14 cellular contexts compared by ENCODE assay signal in genomic region chr3:160134964-160135363, GRCh38.
DNase-seq lines count a peak whose midpoint lies in the region; ATAC-seq and TF ChIP-seq lines count a peak whose summit lies in the region.
"Had no signal": no experiment of that assay in that cellular context is flagged by ENCODE, and none has a peak within 500 bp of the region (broad histone marks: within the 10 kb centered on the region; RNA-seq: fewer than 3 reads in every experiment).

No MANE protein-coding gene starts in this region.

- H3K9me3 ChIP-seq in lower lobe of right lung: no peaks in the 10 kb centered on the region
- H3K9me3 ChIP-seq in BE2C: no peaks in the 10 kb centered on the region

- TF ChIP-seq CTCF in BJ (IDR thresholded peaks at IDR 0.05; ENCODE audit: insufficient read depth, low read depth, low read length): no peak
- no peak for TF ChIP-seq CTCF in lower lobe of right lung (IDR thresholded peaks at IDR 0.05)
- TF ChIP-seq CTCF in BE2C (IDR thresholded peaks at IDR 0.05; ENCODE audit: low read depth, low read length): no peak

- intact Hi-C loops in lower lobe of right lung (cut with DNase I): no loop called here

- CTCF ChIA-PET in BJ (lab: Yijun Ruan, JAX): interaction anchor here (1.4 kb wide), 1 partner anchor 28 kb away, joined by 7 read pairs; no protein-coding TSS in a partner anchor

- ATAC-seq in lower lobe of right lung: peak; percentile 56 to 63
- ATAC-seq in GM18867 (IDR thresholded peaks at IDR 0.05; ENCODE audit: unreplicated experiment): no peak

- H3K27me3 ChIP-seq in BJ (ENCODE audit: control insufficient read depth, insufficient read depth, low read length): no peaks in the 10 kb centered on the region
- no peaks in the 10 kb centered on the region for H3K27me3 ChIP-seq in lower lobe of right lung (ENCODE audit: low read depth)
- no peaks in the 10 kb centered on the region for H3K27me3 ChIP-seq in BE2C

- H3K4me3 ChIP-seq in BJ (ENCODE audit: low read depth, low read length) (no peak overlapping the region), lower lobe of right lung (no peak overlapping the region), BE2C (ENCODE audit: low read depth, low read length) (no peak overlapping the region)

- no peak overlapping the region for H3K27ac ChIP-seq in lower lobe of right lung

- DNase-seq in BJ (ENCODE audit: low read depth) (peak; percentile 47), LoVo (ENCODE audit: low spot score) (peak; percentile 32), amniotic epithelial cell (ENCODE audit: low read depth) (peak; percentile 89), lower lobe of right lung (no peak), BE2C (no peak)
- no peak for DNase-seq in effector CD8-positive, alpha-beta T cell (lab: John Stamatoyannopoulos, UW)
- DNase-seq in activated CD4-positive, alpha-beta T cell treated with anti-CD3 and anti-CD28 coated beads, Interleukin-2, amount 50 U/mL, for 48 hours: no peak
- DNase-seq: activated CD4-positive, alpha-beta T cell treated with anti-CD3 and anti-CD28 coated beads, Interleukin-2, amount 10 ng/mL, durations not matched to agents 7 days and 5 days; activated naive CD4-positive, alpha-beta T cell treated with anti-CD3 and anti-CD28 coated beads, Interleukin-2, amount 50 U/mL, for 16 hours; hypothalamus; midbrain; NCI-H1048; NCI-H526 treated with DMSO at 0.1 percent for 48 hours had no signal

- no peaks in the 10 kb centered on the region for H3K36me3 ChIP-seq in BJ (ENCODE audit: control insufficient read depth, insufficient read depth, low read length)
- H3K36me3 ChIP-seq in lower lobe of right lung: no peaks in the 10 kb centered on the region
- no peaks in the 10 kb centered on the region for H3K36me3 ChIP-seq in BE2C

- POLR2A ChIA-PET in BJ (lab: Charles Lee): no interaction called here

- H3K4me1 ChIP-seq in lower lobe of right lung (peaks cover 14% of the 10 kb centered on the region), BE2C (no peaks in the 10 kb centered on the region)

Comparison
In these comparisons a context has a peak if more than half of its experiments do, and no peak if none do; other contexts are left out.
1. DNase-seq: peak in BJ (single experiment), LoVo (single experiment) and amniotic epithelial cell (single experiment); none in lower lobe of right lung (single experiment), effector CD8-positive, alpha-beta T cell (single experiment), activated CD4-positive, alpha-beta T cell treated with anti-CD3 and anti-CD28 coated beads, Interleukin-2, amount 50 U/mL, for 48 hours (0 of 2) and BE2C (single experiment).